ENCODE assay signal across 13 cellular contexts in the genomic region with DNA sequence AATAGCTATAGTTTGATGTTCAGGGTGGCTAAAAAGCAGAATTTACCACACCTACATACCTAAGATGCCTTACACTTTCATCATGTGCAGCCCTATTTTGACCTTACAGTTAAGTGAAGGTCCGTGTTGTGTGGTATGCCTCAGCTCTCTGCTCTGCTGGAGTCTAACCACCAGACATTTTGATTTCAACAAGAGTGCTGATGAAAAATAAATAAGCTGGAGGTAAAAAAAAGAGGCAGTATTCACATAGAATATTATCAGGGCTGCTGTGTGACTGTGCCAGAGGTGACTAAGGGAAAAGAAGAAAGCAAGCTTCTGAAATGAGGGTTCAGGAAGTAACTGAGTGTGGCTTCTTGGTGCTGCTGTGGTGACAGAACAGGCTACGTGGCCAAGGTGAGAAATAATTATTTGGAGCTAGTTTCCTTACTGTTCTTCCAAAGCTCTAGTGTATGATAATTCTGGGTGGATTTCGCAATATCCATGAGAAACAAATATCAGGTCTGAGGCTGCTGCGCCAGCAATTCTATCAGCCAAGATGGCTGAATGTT.
DNase-seq lines count a peak whose midpoint lies in the region; ATAC-seq and TF ChIP-seq lines count a peak whose summit lies in the region.
"Had no signal": no experiment of that assay in that cellular context is flagged by ENCODE, and none has a peak within 500 bp of the region (broad histone marks: within the 10 kb centered on the region; RNA-seq: fewer than 3 reads in every experiment).

No MANE protein-coding gene starts in this region.

- H3K36me3 Mint-ChIP-seq in chondrocyte (ENCODE audit: low read depth), result no peaks in the 10 kb centered on the region
- no peaks in the 10 kb centered on the region for H3K36me3 Mint-ChIP-seq in mesothelial cell of epicardium
- H3K36me3 Mint-ChIP-seq in activated CD8-positive, alpha-beta T cell treated with anti-CD3 and anti-CD28 coated beads for 36 hours (ENCODE audit: low read depth), result no peaks in the 10 kb centered on the region

- H3K27ac Mint-ChIP-seq in chondrocyte (ENCODE audit: unreplicated experiment) (peak overlapping the region; percentile 69), mesothelial cell of epicardium (peak overlapping the region; percentile 95)
- H3K27ac Mint-ChIP-seq in activated CD8-positive, alpha-beta T cell treated with anti-CD3 and anti-CD28 coated beads for 36 hours, result no peak overlapping the region
- H3K27ac Mint-ChIP-seq: activated B cell treated with CpG ODN at 0.5 μM for 24 hours, B cell had no signal

- H3K9me3 Mint-ChIP-seq in chondrocyte (ENCODE audit: low read depth), result no peaks in the 10 kb centered on the region
- H3K9me3 Mint-ChIP-seq in mesothelial cell of epicardium, result no peaks in the 10 kb centered on the region
- H3K9me3 Mint-ChIP-seq in activated CD8-positive, alpha-beta T cell treated with anti-CD3 and anti-CD28 coated beads for 36 hours, result no peaks in the 10 kb centered on the region
- H3K9me3 Mint-ChIP-seq: activated B cell treated with CpG ODN at 0.5 μM for 24 hours had no signal

- no peaks in the 10 kb centered on the region for H3K36me3 ChIP-seq in colonic mucosa

- DNase-seq in AG08395 (ENCODE audit: low spot score) (peak; percentile 18), LHCN-M2 (ENCODE audit: low read depth) (peak; percentile 63), chondrocyte (ENCODE audit: low spot score) (no peak), mesothelial cell of epicardium (ENCODE audit: low spot score in 2 of 2, unreplicated experiment in 2 of 2) (no peak), NCI-H2081 treated with DMSO at 0.1 percent for 48 hours (lab: John Stamatoyannopoulos, UW) (no peak), colonic mucosa (no peak)
- no peak for DNase-seq in activated CD8-positive, alpha-beta T cell treated with anti-CD3 and anti-CD28 coated beads for 36 hours
- DNase-seq: activated B cell treated with CpG ODN at 0.5 μM for 24 hours, Karpas-422, SHP77 treated with DMSO at 0.1 percent for 48 hours, testis had no signal

- H3K4me1 Mint-ChIP-seq in chondrocyte (ENCODE audit: low read depth) (peaks cover 18% of the 10 kb centered on the region), mesothelial cell of epicardium (peaks cover 38% of the 10 kb centered on the region)
- no peaks in the 10 kb centered on the region for H3K4me1 Mint-ChIP-seq in activated CD8-positive, alpha-beta T cell treated with anti-CD3 and anti-CD28 coated beads for 36 hours (ENCODE audit: low read depth)

- no peak for TF ChIP-seq CTCF in chondrocyte (IDR thresholded peaks at IDR 0.05)
- no peak for TF ChIP-seq CTCF in mesothelial cell of epicardium (IDR thresholded peaks at IDR 0.05; ENCODE audit: unreplicated experiment)
- no peak for TF ChIP-seq CTCF in activated CD8-positive, alpha-beta T cell treated with anti-CD3 and anti-CD28 coated beads for 36 hours (IDR thresholded peaks at IDR 0.05)
- TF ChIP-seq CTCF in colonic mucosa (IDR thresholded peaks at IDR 0.05), result no peak

- intact Hi-C loops in activated CD8-positive, alpha-beta T cell treated with anti-CD3 and anti-CD28 coated beads for 36 hours (cut with micrococcal nuclease), result no loop called here
- intact Hi-C loops in colonic mucosa (cut with DNase I), result no loop called here

- H3K4me3 Mint-ChIP-seq in chondrocyte (ENCODE audit: unreplicated experiment) (no peak overlapping the region), mesothelial cell of epicardium (no peak overlapping the region)
- no peak overlapping the region for H3K4me3 Mint-ChIP-seq in activated CD8-positive, alpha-beta T cell treated with anti-CD3 and anti-CD28 coated beads for 36 hours
- H3K4me3 Mint-ChIP-seq: activated B cell treated with CpG ODN at 0.5 μM for 24 hours, B cell had no signal

- POLR2A ChIA-PET in activated CD8-positive, alpha-beta T cell treated with anti-CD3 and anti-CD28 coated beads for 36 hours (lab: Charles Lee), result interaction anchor here (0.7 kb wide), 1 partner anchor 76 kb away, joined by 3 read pairs; no protein-coding TSS in a partner anchor

- no peak overlapping the region for H3K4me3 ChIP-seq in colonic mucosa
- H3K4me3 ChIP-seq: testis had no signal

- ATAC-seq in activated CD8-positive, alpha-beta T cell treated with anti-CD3 and anti-CD28 coated beads for 36 hours, result no peak
- no peak for ATAC-seq in HG02759 (IDR thresholded peaks at IDR 0.05; ENCODE audit: unreplicated experiment)

- H3K27ac ChIP-seq in colonic mucosa, result no peak overlapping the region
- H3K27ac ChIP-seq: testis had no signal

- peaks cover 2% of the 10 kb centered on the region for H3K27me3 Mint-ChIP-seq in chondrocyte (ENCODE audit: low read depth)
- no peaks in the 10 kb centered on the region for H3K27me3 Mint-ChIP-seq in mesothelial cell of epicardium (ENCODE audit: low read depth)
- H3K27me3 Mint-ChIP-seq in activated CD8-positive, alpha-beta T cell treated with anti-CD3 and anti-CD28 coated beads for 36 hours, result peaks cover 10% of the 10 kb centered on the region

- H3K9me3 ChIP-seq in colonic mucosa, result no peaks in the 10 kb centered on the region
- H3K9me3 ChIP-seq: testis had no signal

- CTCF ChIA-PET in activated CD8-positive, alpha-beta T cell treated with anti-CD3 and anti-CD28 coated beads for 36 hours (lab: Charles Lee), result no interaction called here

- H3K27me3 ChIP-seq in colonic mucosa, result no peaks in the 10 kb centered on the region
- H3K27me3 ChIP-seq: testis had no signal

- H3K9ac ChIP-seq in colonic mucosa (ENCODE audit: low read depth in 2 of 2, low read length in 2 of 2), result peak overlapping the region in 1 of 2 donors; percentile 23

- H3K4me1 ChIP-seq in colonic mucosa, result no peaks in the 10 kb centered on the region
- H3K4me1 ChIP-seq: testis had no signal

Comparison
In these comparisons a context has a peak if more than half of its experiments do, and no peak if none do; other contexts are left out.
1. DNase-seq: peak in AG08395 (single experiment) and LHCN-M2 (single experiment); none in chondrocyte (single experiment), mesothelial cell of epicardium (0 of 2), NCI-H2081 treated with DMSO at 0.1 percent for 48 hours (single experiment), activated CD8-positive, alpha-beta T cell treated with anti-CD3 and anti-CD28 coated beads for 36 hours (single experiment) and colonic mucosa (single experiment).